1 cellular context compared by ENCODE assay signal in genomic region chr4:72577211-72577610, GRCh38.
TF ChIP-seq lines count a peak whose summit lies in the region.

No MANE protein-coding gene starts in this region.

TF ChIP-seq in GM23338, 12 proteins besides CTCF, POLR2A, EP300 and RAD21 (continued from another document):
- TF ChIP-seq, protein P1, sequence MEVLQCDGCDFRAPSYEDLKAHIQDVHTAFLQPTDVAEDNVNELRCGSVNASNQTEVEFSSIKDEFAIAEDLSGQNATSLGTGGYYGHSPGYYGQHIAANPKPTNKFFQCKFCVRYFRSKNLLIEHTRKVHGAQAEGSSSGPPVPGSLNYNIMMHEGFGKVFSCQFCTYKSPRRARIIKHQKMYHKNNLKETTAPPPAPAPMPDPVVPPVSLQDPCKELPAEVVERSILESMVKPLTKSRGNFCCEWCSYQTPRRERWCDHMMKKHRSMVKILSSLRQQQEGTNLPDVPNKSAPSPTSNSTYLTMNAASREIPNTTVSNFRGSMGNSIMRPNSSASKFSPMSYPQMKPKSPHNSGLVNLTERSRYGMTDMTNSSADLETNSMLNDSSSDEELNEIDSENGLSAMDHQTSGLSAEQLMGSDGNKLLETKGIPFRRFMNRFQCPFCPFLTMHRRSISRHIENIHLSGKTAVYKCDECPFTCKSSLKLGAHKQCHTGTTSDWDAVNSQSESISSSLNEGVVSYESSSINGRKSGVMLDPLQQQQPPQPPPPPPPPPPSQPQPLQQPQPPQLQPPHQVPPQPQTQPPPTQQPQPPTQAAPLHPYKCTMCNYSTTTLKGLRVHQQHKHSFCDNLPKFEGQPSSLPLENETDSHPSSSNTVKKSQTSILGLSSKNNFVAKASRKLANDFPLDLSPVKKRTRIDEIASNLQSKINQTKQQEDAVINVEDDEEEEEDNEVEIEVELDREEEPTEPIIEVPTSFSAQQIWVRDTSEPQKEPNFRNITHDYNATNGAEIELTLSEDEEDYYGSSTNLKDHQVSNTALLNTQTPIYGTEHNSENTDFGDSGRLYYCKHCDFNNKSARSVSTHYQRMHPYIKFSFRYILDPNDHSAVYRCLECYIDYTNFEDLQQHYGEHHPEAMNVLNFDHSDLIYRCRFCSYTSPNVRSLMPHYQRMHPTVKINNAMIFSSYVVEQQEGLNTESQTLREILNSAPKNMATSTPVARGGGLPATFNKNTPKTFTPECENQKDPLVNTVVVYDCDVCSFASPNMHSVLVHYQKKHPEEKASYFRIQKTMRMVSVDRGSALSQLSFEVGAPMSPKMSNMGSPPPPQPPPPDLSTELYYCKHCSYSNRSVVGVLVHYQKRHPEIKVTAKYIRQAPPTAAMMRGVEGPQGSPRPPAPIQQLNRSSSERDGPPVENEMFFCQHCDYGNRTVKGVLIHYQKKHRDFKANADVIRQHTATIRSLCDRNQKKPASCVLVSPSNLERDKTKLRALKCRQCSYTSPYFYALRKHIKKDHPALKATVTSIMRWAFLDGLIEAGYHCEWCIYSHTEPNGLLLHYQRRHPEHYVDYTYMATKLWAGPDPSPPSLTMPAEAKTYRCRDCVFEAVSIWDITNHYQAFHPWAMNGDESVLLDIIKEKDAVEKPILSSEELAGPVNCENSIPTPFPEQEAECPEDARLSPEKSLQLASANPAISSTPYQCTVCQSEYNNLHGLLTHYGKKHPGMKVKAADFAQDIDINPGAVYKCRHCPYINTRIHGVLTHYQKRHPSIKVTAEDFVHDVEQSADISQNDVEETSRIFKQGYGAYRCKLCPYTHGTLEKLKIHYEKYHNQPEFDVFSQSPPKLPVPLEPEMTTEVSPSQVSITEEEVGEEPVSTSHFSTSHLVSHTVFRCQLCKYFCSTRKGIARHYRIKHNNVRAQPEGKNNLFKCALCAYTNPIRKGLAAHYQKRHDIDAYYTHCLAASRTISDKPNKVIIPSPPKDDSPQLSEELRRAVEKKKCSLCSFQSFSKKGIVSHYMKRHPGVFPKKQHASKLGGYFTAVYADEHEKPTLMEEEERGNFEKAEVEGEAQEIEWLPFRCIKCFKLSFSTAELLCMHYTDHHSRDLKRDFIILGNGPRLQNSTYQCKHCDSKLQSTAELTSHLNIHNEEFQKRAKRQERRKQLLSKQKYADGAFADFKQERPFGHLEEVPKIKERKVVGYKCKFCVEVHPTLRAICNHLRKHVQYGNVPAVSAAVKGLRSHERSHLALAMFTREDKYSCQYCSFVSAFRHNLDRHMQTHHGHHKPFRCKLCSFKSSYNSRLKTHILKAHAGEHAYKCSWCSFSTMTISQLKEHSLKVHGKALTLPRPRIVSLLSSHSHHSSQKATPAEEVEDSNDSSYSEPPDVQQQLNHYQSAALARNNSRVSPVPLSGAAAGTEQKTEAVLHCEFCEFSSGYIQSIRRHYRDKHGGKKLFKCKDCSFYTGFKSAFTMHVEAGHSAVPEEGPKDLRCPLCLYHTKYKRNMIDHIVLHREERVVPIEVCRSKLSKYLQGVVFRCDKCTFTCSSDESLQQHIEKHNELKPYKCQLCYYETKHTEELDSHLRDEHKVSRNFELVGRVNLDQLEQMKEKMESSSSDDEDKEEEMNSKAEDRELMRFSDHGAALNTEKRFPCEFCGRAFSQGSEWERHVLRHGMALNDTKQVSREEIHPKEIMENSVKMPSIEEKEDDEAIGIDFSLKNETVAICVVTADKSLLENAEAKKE (CRISPR knock-in tag; IDR thresholded peaks at IDR 0.05): no peak
- TF ChIP-seq NANOG (IDR thresholded peaks at IDR 0.05; ENCODE audit: borderline replicate concordance): no peak
- TF ChIP-seq EZH2phosphoT487 (IDR thresholded peaks at IDR 0.05; ENCODE audit: unreplicated experiment): no peak
- TF ChIP-seq POLR2AphosphoS5 (IDR thresholded peaks at IDR 0.05; ENCODE audit: low read depth): no peak
- no peak for TF ChIP-seq ZNF114 (CRISPR knock-in tag; IDR thresholded peaks at IDR 0.05)
- TF ChIP-seq STAT1 (IDR thresholded peaks at IDR 0.05; ENCODE audit: unreplicated experiment): no peak
- no peak for TF ChIP-seq EZH2 (IDR thresholded peaks at IDR 0.05; ENCODE audit: low read depth, unreplicated experiment)
- no peak for TF ChIP-seq CREB1 (CRISPR knock-in tag; IDR thresholded peaks at IDR 0.05; ENCODE audit: low read depth)
- TF ChIP-seq, protein P2, sequence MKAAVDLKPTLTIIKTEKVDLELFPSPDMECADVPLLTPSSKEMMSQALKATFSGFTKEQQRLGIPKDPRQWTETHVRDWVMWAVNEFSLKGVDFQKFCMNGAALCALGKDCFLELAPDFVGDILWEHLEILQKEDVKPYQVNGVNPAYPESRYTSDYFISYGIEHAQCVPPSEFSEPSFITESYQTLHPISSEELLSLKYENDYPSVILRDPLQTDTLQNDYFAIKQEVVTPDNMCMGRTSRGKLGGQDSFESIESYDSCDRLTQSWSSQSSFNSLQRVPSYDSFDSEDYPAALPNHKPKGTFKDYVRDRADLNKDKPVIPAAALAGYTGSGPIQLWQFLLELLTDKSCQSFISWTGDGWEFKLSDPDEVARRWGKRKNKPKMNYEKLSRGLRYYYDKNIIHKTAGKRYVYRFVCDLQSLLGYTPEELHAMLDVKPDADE (IDR thresholded peaks at IDR 0.05): no peak
- TF ChIP-seq ZNF331 (CRISPR knock-in tag; IDR thresholded peaks at IDR 0.05; ENCODE audit: low read depth): no peak
- TF ChIP-seq REST (IDR thresholded peaks at IDR 0.05; ENCODE audit: unreplicated experiment): no peak
